Comparison of ENCODE assay signal across 1 cellular context in the genomic region with DNA sequence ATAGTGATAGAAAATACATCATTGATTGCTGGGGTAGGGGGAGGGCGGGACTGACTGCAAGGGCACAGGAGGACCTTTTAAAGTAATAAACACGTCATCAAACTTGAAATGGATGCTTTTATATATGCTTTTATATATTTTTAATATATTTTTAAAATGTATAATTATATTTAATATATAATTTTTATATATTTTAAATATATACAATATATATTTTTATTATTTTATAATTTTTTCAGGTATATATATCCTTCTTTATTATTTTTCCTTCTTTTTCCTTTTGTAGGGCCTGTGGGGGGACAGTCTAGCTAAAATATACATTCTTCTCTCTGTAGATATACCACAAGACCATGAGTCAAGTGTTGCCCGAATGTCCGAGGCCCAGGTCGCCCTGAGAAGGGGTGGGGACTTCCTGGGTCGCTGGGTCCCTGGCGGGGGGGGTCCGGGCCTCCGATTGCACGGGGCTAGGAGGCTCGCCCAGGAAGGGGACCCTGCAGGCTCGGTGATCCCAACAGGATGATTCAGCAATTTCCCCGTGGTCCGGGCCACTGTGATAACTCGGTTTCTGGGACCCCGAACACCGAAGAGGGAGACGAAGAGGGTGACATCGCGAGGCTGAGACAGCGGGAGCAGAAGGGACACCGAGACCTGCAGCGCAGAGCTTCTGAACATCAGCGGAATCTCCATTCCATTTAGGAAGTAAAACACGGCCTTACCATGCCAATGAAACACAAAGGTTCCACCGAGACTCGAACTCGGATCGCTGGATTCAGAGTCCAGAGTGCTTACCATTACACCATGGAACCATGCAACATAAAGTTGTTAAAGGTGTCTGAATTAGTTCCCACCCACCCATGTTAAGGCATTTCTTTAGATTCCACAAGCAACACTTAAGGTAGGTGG.
TF ChIP-seq lines count a peak whose summit lies in the region.

No MANE protein-coding gene starts in this region.

TF ChIP-seq in K562, 482 proteins besides CTCF, POLR2A, EP300 and RAD21 (continued from another document and continues in another):
- TF ChIP-seq ZNF398 (CRISPR knock-in tag; IDR thresholded peaks at IDR 0.05), result no peak
- no peak for TF ChIP-seq POLR2B (IDR thresholded peaks at IDR 0.05; ENCODE audit: low read depth, partially characterized antibody)
- TF ChIP-seq BCL6 (CRISPR knock-in tag; IDR thresholded peaks at IDR 0.05), result no peak
- no peak for TF ChIP-seq HLTF (IDR thresholded peaks at IDR 0.05)
- TF ChIP-seq MAFG (tag; conservative IDR thresholded peaks at IDR 0.05), result peak; percentile 98
- peak; percentile 44; the same call in 1 of the 2 replicates for TF ChIP-seq L3MBTL2 (IDR thresholded peaks at IDR 0.05)
- TF ChIP-seq, protein P1, sequence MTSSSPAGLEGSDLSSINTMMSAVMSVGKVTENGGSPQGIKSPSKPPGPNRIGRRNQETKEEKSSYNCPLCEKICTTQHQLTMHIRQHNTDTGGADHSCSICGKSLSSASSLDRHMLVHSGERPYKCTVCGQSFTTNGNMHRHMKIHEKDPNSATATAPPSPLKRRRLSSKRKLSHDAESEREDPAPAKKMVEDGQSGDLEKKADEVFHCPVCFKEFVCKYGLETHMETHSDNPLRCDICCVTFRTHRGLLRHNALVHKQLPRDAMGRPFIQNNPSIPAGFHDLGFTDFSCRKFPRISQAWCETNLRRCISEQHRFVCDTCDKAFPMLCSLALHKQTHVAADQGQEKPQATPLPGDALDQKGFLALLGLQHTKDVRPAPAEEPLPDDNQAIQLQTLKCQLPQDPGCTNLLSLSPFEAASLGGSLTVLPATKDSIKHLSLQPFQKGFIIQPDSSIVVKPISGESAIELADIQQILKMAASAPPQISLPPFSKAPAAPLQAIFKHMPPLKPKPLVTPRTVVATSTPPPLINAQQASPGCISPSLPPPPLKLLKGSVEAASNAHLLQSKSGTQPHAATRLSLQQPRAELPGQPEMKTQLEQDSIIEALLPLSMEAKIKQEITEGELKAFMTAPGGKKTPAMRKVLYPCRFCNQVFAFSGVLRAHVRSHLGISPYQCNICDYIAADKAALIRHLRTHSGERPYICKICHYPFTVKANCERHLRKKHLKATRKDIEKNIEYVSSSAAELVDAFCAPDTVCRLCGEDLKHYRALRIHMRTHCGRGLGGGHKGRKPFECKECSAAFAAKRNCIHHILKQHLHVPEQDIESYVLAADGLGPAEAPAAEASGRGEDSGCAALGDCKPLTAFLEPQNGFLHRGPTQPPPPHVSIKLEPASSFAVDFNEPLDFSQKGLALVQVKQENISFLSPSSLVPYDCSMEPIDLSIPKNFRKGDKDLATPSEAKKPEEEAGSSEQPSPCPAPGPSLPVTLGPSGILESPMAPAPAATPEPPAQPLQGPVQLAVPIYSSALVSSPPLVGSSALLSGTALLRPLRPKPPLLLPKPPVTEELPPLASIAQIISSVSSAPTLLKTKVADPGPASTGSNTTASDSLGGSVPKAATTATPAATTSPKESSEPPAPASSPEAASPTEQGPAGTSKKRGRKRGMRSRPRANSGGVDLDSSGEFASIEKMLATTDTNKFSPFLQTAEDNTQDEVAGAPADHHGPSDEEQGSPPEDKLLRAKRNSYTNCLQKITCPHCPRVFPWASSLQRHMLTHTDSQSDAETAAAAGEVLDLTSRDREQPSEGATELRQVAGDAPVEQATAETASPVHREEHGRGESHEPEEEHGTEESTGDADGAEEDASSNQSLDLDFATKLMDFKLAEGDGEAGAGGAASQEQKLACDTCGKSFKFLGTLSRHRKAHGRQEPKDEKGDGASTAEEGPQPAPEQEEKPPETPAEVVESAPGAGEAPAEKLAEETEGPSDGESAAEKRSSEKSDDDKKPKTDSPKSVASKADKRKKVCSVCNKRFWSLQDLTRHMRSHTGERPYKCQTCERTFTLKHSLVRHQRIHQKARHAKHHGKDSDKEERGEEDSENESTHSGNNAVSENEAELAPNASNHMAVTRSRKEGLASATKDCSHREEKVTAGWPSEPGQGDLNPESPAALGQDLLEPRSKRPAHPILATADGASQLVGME (CRISPR knock-in tag; IDR thresholded peaks at IDR 0.05), result no peak
- no peak for TF ChIP-seq ZNF23 (CRISPR knock-in tag; IDR thresholded peaks at IDR 0.05)
- no peak for TF ChIP-seq ZNF311 (CRISPR knock-in tag; IDR thresholded peaks at IDR 0.05)
- TF ChIP-seq ZFP36 (IDR thresholded peaks at IDR 0.05; ENCODE audit: low read depth, low read length, partially characterized antibody), result peak; percentile 33
- TF ChIP-seq ZNF436 (CRISPR knock-in tag; IDR thresholded peaks at IDR 0.05), result no peak
- TF ChIP-seq CHD4 (IDR thresholded peaks at IDR 0.05; ENCODE audit: insufficient read depth, insufficient replicate concordance, low read depth, low read length, poor library complexity, severe bottlenecking), result no peak
- TF ChIP-seq ZNF263 (CRISPR knock-in tag; IDR thresholded peaks at IDR 0.05; ENCODE audit: borderline replicate concordance), result no peak
- TF ChIP-seq ZKSCAN8 (CRISPR knock-in tag; IDR thresholded peaks at IDR 0.05), result no peak
- TF ChIP-seq KAT2B (IDR thresholded peaks at IDR 0.05; ENCODE audit: low read depth, low read length), result no peak
- no peak for TF ChIP-seq SAP30 (IDR thresholded peaks at IDR 0.05; ENCODE audit: borderline replicate concordance, insufficient read depth, low read depth, low read length, poor library complexity, severe bottlenecking)
- no peak for TF ChIP-seq ZC3H11A (IDR thresholded peaks at IDR 0.05; ENCODE audit: low read depth, low read length)
- TF ChIP-seq TRIM25 (IDR thresholded peaks at IDR 0.05; ENCODE audit: borderline replicate concordance), result no peak
- TF ChIP-seq KDM2B (CRISPR knock-in tag; IDR thresholded peaks at IDR 0.05), result no peak
- peak; percentile 40 for TF ChIP-seq CBFA2T3 (IDR thresholded peaks at IDR 0.05)
- TF ChIP-seq ZNF583 (CRISPR knock-in tag; IDR thresholded peaks at IDR 0.05), result no peak
- no peak for TF ChIP-seq ZNF655 (CRISPR knock-in tag; IDR thresholded peaks at IDR 0.05)
- TF ChIP-seq HEY1 (CRISPR knock-in tag; IDR thresholded peaks at IDR 0.05; ENCODE audit: borderline replicate concordance), result no peak
- no peak for TF ChIP-seq ZBED1 (IDR thresholded peaks at IDR 0.05)
- no peak for TF ChIP-seq RBFOX2 (IDR thresholded peaks at IDR 0.05; ENCODE audit: low read depth, low read length)
- no peak for TF ChIP-seq ZNF354B (CRISPR knock-in tag; IDR thresholded peaks at IDR 0.05)
- TF ChIP-seq MEF2D (tag; conservative IDR thresholded peaks at IDR 0.05; ENCODE audit: low read depth), result 0 out of 2 replicates have a peak, but pooled peaks have one; percentile 15
- TF ChIP-seq MLX (CRISPR knock-in tag; conservative IDR thresholded peaks at IDR 0.05), result no peak
- no peak for TF ChIP-seq GABPB1 (CRISPR knock-in tag; IDR thresholded peaks at IDR 0.05)
- no peak for TF ChIP-seq COPS2 (conservative IDR thresholded peaks at IDR 0.05)
- TF ChIP-seq TBL1XR1 (IDR thresholded peaks at IDR 0.05; ENCODE audit: low read length in 2 of 2), result no peak
- no peak for TF ChIP-seq FOXO4 (CRISPR knock-in tag; IDR thresholded peaks at IDR 0.05)
- peak; percentile 68; the same call in 1 of the 2 replicates for TF ChIP-seq BACH1 (tag; IDR thresholded peaks at IDR 0.05)
- TF ChIP-seq FOXK1 (CRISPR knock-in tag; IDR thresholded peaks at IDR 0.05; ENCODE audit: borderline replicate concordance), result no peak
- TF ChIP-seq MYC (IDR thresholded peaks at IDR 0.05; ENCODE audit: low read depth, low read length), result no peak; the same call in 1 of the 2 replicates
- TF ChIP-seq MYC (CRISPR knock-in tag; IDR thresholded peaks at IDR 0.05; ENCODE audit: borderline replicate concordance, low read depth), result no peak
- no peak for TF ChIP-seq PHB (CRISPR knock-in tag; IDR thresholded peaks at IDR 0.05)
- TF ChIP-seq ZNF197 (CRISPR knock-in tag; IDR thresholded peaks at IDR 0.05; ENCODE audit: low read depth), result no peak
- TF ChIP-seq, protein P2, sequence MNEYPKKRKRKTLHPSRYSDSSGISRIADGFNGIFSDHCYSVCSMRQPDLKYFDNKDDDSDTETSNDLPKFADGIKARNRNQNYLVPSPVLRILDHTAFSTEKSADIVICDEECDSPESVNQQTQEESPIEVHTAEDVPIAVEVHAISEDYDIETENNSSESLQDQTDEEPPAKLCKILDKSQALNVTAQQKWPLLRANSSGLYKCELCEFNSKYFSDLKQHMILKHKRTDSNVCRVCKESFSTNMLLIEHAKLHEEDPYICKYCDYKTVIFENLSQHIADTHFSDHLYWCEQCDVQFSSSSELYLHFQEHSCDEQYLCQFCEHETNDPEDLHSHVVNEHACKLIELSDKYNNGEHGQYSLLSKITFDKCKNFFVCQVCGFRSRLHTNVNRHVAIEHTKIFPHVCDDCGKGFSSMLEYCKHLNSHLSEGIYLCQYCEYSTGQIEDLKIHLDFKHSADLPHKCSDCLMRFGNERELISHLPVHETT (CRISPR knock-in tag; conservative IDR thresholded peaks at IDR 0.05 in 1 of 2, IDR thresholded peaks at IDR 0.05 in 1 of 2), result no peak
- peak; percentile 31 for TF ChIP-seq PHF20 (IDR thresholded peaks at IDR 0.05; ENCODE audit: partially characterized antibody)
- no peak for TF ChIP-seq SMARCB1 (IDR thresholded peaks at IDR 0.05; ENCODE audit: insufficient read length, low read depth)
- TF ChIP-seq RNF2 (IDR thresholded peaks at IDR 0.05), result peak; percentile 44; the same call in 1 of the 2 replicates
- TF ChIP-seq, protein P3, sequence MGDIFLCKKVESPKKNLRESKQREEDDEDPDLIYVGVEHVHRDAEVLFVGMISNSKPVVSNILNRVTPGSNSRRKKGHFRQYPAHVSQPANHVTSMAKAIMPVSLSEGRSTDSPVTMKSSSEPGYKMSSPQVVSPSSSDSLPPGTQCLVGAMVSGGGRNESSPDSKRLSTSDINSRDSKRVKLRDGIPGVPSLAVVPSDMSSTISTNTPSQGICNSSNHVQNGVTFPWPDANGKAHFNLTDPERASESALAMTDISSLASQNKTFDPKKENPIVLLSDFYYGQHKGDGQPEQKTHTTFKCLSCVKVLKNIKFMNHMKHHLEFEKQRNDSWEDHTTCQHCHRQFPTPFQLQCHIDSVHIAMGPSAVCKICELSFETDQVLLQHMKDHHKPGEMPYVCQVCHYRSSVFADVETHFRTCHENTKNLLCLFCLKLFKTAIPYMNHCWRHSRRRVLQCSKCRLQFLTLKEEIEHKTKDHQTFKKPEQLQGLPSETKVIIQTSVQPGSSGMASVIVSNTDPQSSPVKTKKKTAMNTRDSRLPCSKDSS (IDR thresholded peaks at IDR 0.05; ENCODE audit: low read depth, partially characterized antibody), result no peak
- TF ChIP-seq TAL1 (IDR thresholded peaks at IDR 0.05), result no peak
- TF ChIP-seq, protein P4, sequence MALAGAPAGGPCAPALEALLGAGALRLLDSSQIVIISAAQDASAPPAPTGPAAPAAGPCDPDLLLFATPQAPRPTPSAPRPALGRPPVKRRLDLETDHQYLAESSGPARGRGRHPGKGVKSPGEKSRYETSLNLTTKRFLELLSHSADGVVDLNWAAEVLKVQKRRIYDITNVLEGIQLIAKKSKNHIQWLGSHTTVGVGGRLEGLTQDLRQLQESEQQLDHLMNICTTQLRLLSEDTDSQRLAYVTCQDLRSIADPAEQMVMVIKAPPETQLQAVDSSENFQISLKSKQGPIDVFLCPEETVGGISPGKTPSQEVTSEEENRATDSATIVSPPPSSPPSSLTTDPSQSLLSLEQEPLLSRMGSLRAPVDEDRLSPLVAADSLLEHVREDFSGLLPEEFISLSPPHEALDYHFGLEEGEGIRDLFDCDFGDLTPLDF (CRISPR knock-in tag; IDR thresholded peaks at IDR 0.05), result no peak
